1 cellular context compared by ENCODE assay signal in genomic region chr1:37557402-37557801, GRCh38.
TF ChIP-seq lines count a peak whose summit lies in the region.

No MANE protein-coding gene starts in this region.

TF ChIP-seq in WTC11, 78 proteins besides CTCF, POLR2A, EP300 and RAD21 (continued from another document):
- TF ChIP-seq ELF4 (CRISPR knock-in tag; IDR thresholded peaks at IDR 0.05; ENCODE audit: low read depth): no peak
